ENCODE assay signal across 13 cellular contexts in the genomic region with DNA sequence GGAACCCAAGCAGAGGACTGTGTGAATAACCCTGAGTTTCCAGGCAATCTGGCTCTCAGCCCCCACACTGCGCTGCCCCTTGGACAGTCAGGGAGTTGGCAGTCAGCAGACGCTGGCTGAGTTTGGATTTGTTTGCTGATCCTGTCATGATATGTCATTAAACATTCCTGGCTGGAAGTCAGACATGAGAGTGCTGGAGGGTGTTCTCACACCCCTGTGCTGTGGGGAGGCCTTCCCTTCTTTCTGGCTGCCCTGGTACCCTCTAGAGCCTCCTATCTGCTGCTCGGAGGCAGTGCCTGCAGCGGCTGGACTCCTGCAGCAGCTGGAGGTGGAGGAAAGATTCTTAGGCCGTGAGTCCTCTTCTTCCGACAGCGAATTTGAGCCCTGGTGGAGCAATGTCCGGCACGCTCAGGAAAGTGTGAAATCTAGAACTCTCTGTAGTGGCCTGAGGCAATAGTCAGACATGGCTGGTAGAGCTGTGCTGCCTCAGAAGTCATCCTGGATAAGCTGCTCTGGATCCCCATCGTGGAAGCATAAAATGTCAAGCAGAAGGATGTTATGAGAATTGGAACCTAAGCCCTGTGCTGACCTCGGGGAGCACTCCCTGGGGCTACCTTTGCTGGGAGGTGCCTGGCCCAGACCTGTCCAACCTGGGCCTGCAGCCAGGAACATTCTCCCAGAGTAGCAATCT.
DNase-seq lines count a peak whose midpoint lies in the region; TF ChIP-seq lines count a peak whose summit lies in the region.
"Had no signal": no experiment of that assay in that cellular context is flagged by ENCODE, and none has a peak within 500 bp of the region (broad histone marks: within the 10 kb centered on the region; RNA-seq: fewer than 3 reads in every experiment).

No MANE protein-coding gene starts in this region.

- POLR2A ChIA-PET in AG04450 (lab: Yijun Ruan, JAX): interaction anchor here (0.7 kb wide), 1 partner anchor 9 kb away, joined by 4 read pairs; no protein-coding TSS in a partner anchor
- POLR2A ChIA-PET in CD4-positive, alpha-beta memory T cell (lab: Charles Lee; ENCODE audit: partially characterized antibody): no interaction called here

- H3K4me1 Mint-ChIP-seq in CD4-positive, alpha-beta memory T cell: peaks cover 6 to 10% (median 7%) of the 10 kb centered on the region in 4 donors

- DNase-seq in AG04450 (ENCODE audit: low read depth, low spot score) (peak; percentile 69), HPDE6-E6E7 (ENCODE audit: extremely low spot score) (peak; percentile 17), ascending aorta (ENCODE audit: low spot score in 2 of 2) (peak in 1 of 2 donors; percentile 74), islet precursor cell (peak; percentile 71), germinal center (ENCODE audit: low spot score) (no peak), NCI-H2081 treated with DMSO at 0.1 percent for 48 hours (lab: John Stamatoyannopoulos, UW) (no peak), GM19238 (ENCODE audit: insufficient read length, low spot score) (no peak)
- DNase-seq in CD4-positive, alpha-beta memory T cell: no peak
- DNase-seq: activated CD8-positive, alpha-beta T cell treated with anti-CD3 and anti-CD28 coated beads, Interleukin-2, amount 10 ng/mL, durations not matched to agents 7 days and 5 days; gastrocnemius medialis; NCI-H1417 treated with DMSO at 0.1 percent for 48 hours; SHP77 treated with DMSO at 0.1 percent for 48 hours; stimulated activated naive CD8-positive, alpha-beta T cell treated with anti-CD3 and anti-CD28 coated beads, Interleukin-15, amount 100 ng/mL, for 72 hours had no signal

- H3K27ac Mint-ChIP-seq in CD4-positive, alpha-beta memory T cell: no peak overlapping the region
- H3K27ac Mint-ChIP-seq: activated CD8-positive, alpha-beta T cell treated with anti-CD3 and anti-CD28 coated beads, Interleukin-2, amount 10 ng/mL, durations not matched to agents 7 days and 5 days; stimulated activated naive CD8-positive, alpha-beta T cell treated with anti-CD3 and anti-CD28 coated beads, Interleukin-15, amount 100 ng/mL, for 72 hours had no signal

- H3K9me3 ChIP-seq in AG04450 (ENCODE audit: control insufficient read depth, insufficient read depth, low read length) (no peaks in the 10 kb centered on the region), ascending aorta (no peaks in the 10 kb centered on the region)
- H3K9me3 ChIP-seq in CD4-positive, alpha-beta memory T cell (ENCODE audit: control insufficient read depth in 1 of 2, low read length in 2 of 2): no peaks in the 10 kb centered on the region
- H3K9me3 ChIP-seq: gastrocnemius medialis had no signal

- H3K4me3 ChIP-seq in AG04450 (ENCODE audit: low read depth, low read length) (no peak overlapping the region), ascending aorta (no peak overlapping the region)
- H3K4me3 ChIP-seq in CD4-positive, alpha-beta memory T cell (ENCODE audit: low read length in 2 of 2): no peak overlapping the region
- H3K4me3 ChIP-seq: gastrocnemius medialis had no signal

- H3K36me3 Mint-ChIP-seq in CD4-positive, alpha-beta memory T cell: no peaks in the 10 kb centered on the region

- peaks cover 5 to 7% of the 10 kb centered on the region in 2 donors for H3K4me1 ChIP-seq in ascending aorta
- no peaks in the 10 kb centered on the region for H3K4me1 ChIP-seq in CD4-positive, alpha-beta memory T cell (ENCODE audit: insufficient read depth, low read length)
- H3K4me1 ChIP-seq: gastrocnemius medialis had no signal

- H3K36me3 ChIP-seq in ascending aorta: no peaks in the 10 kb centered on the region
- H3K36me3 ChIP-seq in CD4-positive, alpha-beta memory T cell (ENCODE audit: insufficient read depth, low read length): no peaks in the 10 kb centered on the region
- H3K36me3 ChIP-seq: gastrocnemius medialis had no signal

- peak overlapping the region; percentile 77 for H3K27ac ChIP-seq in AG04450 (ENCODE audit: low read depth, low read length)
- H3K27ac ChIP-seq in ascending aorta: peak overlapping the region; percentile 40 to 48
- no peak overlapping the region for H3K27ac ChIP-seq in CD4-positive, alpha-beta memory T cell (ENCODE audit: low read depth, low read length)
- H3K27ac ChIP-seq: gastrocnemius medialis had no signal

- H3K27me3 ChIP-seq in AG04450 (ENCODE audit: control insufficient read depth, insufficient read depth, low read length) (no peaks in the 10 kb centered on the region), ascending aorta (no peaks in the 10 kb centered on the region)
- H3K27me3 ChIP-seq in CD4-positive, alpha-beta memory T cell (ENCODE audit: insufficient read depth, low read length): no peaks in the 10 kb centered on the region
- H3K27me3 ChIP-seq: gastrocnemius medialis had no signal

- peaks cover 0 to 5% of the 10 kb centered on the region in 2 donors for H3K27me3 Mint-ChIP-seq in CD4-positive, alpha-beta memory T cell

- no peaks in the 10 kb centered on the region for H3K9me3 Mint-ChIP-seq in CD4-positive, alpha-beta memory T cell
- H3K9me3 Mint-ChIP-seq: stimulated activated naive CD8-positive, alpha-beta T cell treated with anti-CD3 and anti-CD28 coated beads, Interleukin-15, amount 100 ng/mL, for 72 hours had no signal

- TF ChIP-seq CTCF in AG04450 (IDR thresholded peaks at IDR 0.05; ENCODE audit: low read depth, low read length) (peak; percentile 75), ascending aorta (IDR thresholded peaks at IDR 0.05) (peak in 2 of 3 experiments; percentile 24 to 35)

- no peak overlapping the region for H3K4me3 Mint-ChIP-seq in CD4-positive, alpha-beta memory T cell
- H3K4me3 Mint-ChIP-seq: activated CD8-positive, alpha-beta T cell treated with anti-CD3 and anti-CD28 coated beads, Interleukin-2, amount 10 ng/mL, durations not matched to agents 7 days and 5 days; stimulated activated naive CD8-positive, alpha-beta T cell treated with anti-CD3 and anti-CD28 coated beads, Interleukin-15, amount 100 ng/mL, for 72 hours had no signal

- intact Hi-C loops in ascending aorta (cut with DNase I): no loop called here
- intact Hi-C loops in CD4-positive, alpha-beta memory T cell (cut with micrococcal nuclease): no loop called here

- CTCF ChIA-PET in AG04450 (lab: Charles Lee): interaction anchor here (0.5 to 2.6 kb wide), 11 partner anchors 10 to 210 kb away, joined by 3 to 11 read pairs (median 3); partner anchors contain the start of genes PDE8B and WDR41
- CTCF ChIA-PET in CD4-positive, alpha-beta memory T cell (lab: Charles Lee; ENCODE audit: partially characterized antibody): no interaction called here

Comparison
In these comparisons a context has a peak if more than half of its experiments do, and no peak if none do; other contexts are left out.
1. DNase-seq: peak in AG04450 (single experiment), HPDE6-E6E7 (single experiment) and islet precursor cell (single experiment); none in germinal center (single experiment), CD4-positive, alpha-beta memory T cell (0 of 5), NCI-H2081 treated with DMSO at 0.1 percent for 48 hours (single experiment) and GM19238 (single experiment).